8 cellular contexts compared by ENCODE assay signal in genomic region chr14:104865069-104865630, GRCh38. TPM values are rescaled to one million over a fixed set of nuclear protein-coding genes. Genes with fewer than 3 reads are reported as not detected.
DNase-seq lines count a peak whose midpoint lies in the region; ATAC-seq, FAIRE-seq and TF ChIP-seq lines count a peak whose summit lies in the region.

CEP170B (plus strand) TSS chr14:104865268; CDS start chr14:104868451, 3,183 bp downstream.

- H3K4me1 ChIP-seq in OCI-LY3 (ENCODE audit: low read length) = 0 out of 2 replicates have a peak, but pooled peaks cover 3% of the 10 kb centered on the region

- no peak for TF ChIP-seq CTCF in OCI-LY3 (IDR thresholded peaks at IDR 0.05; ENCODE audit: low read depth, low read length)
- no peak for TF ChIP-seq CTCF in omental fat pad (IDR thresholded peaks at IDR 0.05)

- peak within 1 kb of the TSS; percentile 59 for H3K9ac ChIP-seq in OCI-LY3 (ENCODE audit: low read length)

- H3K36me3 ChIP-seq in OCI-LY3 (replicated peaks; ENCODE audit: low read depth, low read length) = no peaks in the 10 kb centered on the region

- peak within 1 kb of the TSS; percentile 84 for H3K4me2 ChIP-seq in OCI-LY3 (ENCODE audit: low read length)

- FAIRE-seq in GM19239 (lab: Jason Lieb, UNC) = no peak

- ATAC-seq in omental fat pad (ENCODE audit: low FRiP score) (peak; percentile 53), GM21529 (IDR thresholded peaks at IDR 0.05; ENCODE audit: unreplicated experiment) (no peak), GM18868 (IDR thresholded peaks at IDR 0.05; ENCODE audit: unreplicated experiment) (no peak)

- no peaks in the 10 kb centered on the region for H4K20me1 ChIP-seq in OCI-LY3 (ENCODE audit: insufficient read depth, low read length)

- no peaks in the 10 kb centered on the region for H3K79me2 ChIP-seq in OCI-LY3 (ENCODE audit: low read length)

- DNase-seq in GM19239 (ENCODE audit: insufficient read length, low spot score) = peak; percentile 84
- peak; percentile 48 for DNase-seq in activated naive CD4-positive, alpha-beta T cell treated with anti-CD3 and anti-CD28 coated beads, Interleukin-2, amount 50 U/mL, for 16 hours
- DNase-seq in glomerular endothelial cell (ENCODE audit: extremely low read depth, low read depth, low spot score) = no peak
- DNase-seq in omental fat pad (ENCODE audit: low spot score) = no peak
- DNase-seq in inferior parietal cortex (ENCODE audit: extremely low spot score) = no peak

- H3K27ac ChIP-seq in OCI-LY3 (ENCODE audit: low read length) = no peak within 1 kb of the TSS

- peaks cover 4% of the 10 kb centered on the region for H3K27me3 ChIP-seq in OCI-LY3 (ENCODE audit: low read depth, low read length)

- peak within 1 kb of the TSS; percentile 85 for H3K4me3 ChIP-seq in OCI-LY3 (ENCODE audit: low read length)

- no peak within 1 kb of the TSS for H2AFZ ChIP-seq in OCI-LY3 (ENCODE audit: low read depth, low read length)

- H3K9me3 ChIP-seq in OCI-LY3 (ENCODE audit: insufficient read depth, low read length) = no peaks in the 10 kb centered on the region

RNA-seq across cellular contexts. Expression of gene CEP170B, which starts in this region (rescaled TPM):
- total RNA-seq in glomerular endothelial cell (27.5 and 37.0 TPM in 2 replicates), omental fat pad (10 to 100 TPM in 3 of 4 donors, 1 to 10 TPM in 1; 5.5 to 29.3 (median 13.0) TPM)

Comparison
In these comparisons a context has a peak if more than half of its experiments do, and no peak if none do; other contexts are left out.
1. DNase-seq: peak in GM19239 (single experiment) and activated naive CD4-positive, alpha-beta T cell treated with anti-CD3 and anti-CD28 coated beads, Interleukin-2, amount 50 U/mL, for 16 hours (single experiment); none in glomerular endothelial cell (single experiment), omental fat pad (single experiment) and inferior parietal cortex (single experiment).